In the genomic region with DNA sequence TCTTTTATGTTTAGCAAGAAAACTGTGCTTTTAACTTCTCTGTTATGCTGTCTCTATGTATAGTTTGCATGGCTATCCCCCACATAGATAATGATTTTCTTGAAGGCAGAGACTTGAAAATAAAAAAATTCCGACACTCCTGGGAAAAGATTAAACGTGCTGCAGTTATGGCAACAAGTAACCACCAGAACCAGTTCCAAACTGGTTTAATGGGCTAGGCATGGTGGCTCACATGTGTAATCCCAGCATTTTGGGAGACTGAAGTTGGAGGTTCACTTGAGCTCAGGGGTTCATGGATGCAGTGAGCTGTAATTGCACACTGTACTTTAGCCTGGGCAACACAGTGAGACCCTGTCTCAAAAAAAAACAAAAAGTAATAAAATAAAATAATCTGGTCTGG, we compare ENCODE assay signal across 19 cellular contexts. TPM values are rescaled to one million over a fixed set of nuclear protein-coding genes. Genes with fewer than 3 reads are reported as not detected.
DNase-seq lines count a peak whose midpoint lies in the region; ATAC-seq and TF ChIP-seq lines count a peak whose summit lies in the region.
"Had no signal": no experiment of that assay in that cellular context is flagged by ENCODE, and none has a peak within 500 bp of the region (broad histone marks: within the 10 kb centered on the region; RNA-seq: fewer than 3 reads in every experiment).

No MANE protein-coding gene starts in this region.

- no peaks in the 10 kb centered on the region for H3K4me1 Mint-ChIP-seq in T-helper 17 cell
- H3K4me1 Mint-ChIP-seq: CD4-positive, CD25-positive, alpha-beta regulatory T cell had no signal

- TF ChIP-seq CTCF in LNCaP clone FGC (IDR thresholded peaks at IDR 0.05; ENCODE audit: control insufficient read depth, extremely low read depth, insufficient read depth) (no peak), GM20000 (IDR thresholded peaks at IDR 0.05; ENCODE audit: extremely low read depth, missing control alignments) (no peak)

- peaks cover 2% of the 10 kb centered on the region for H3K36me3 Mint-ChIP-seq in T-helper 17 cell (ENCODE audit: low read depth)
- H3K36me3 Mint-ChIP-seq: CD4-positive, CD25-positive, alpha-beta regulatory T cell; CD8-positive, alpha-beta T cell had no signal

- H3K27ac ChIP-seq in substantia nigra (ENCODE audit: low read depth, low read length, poor library complexity, severe bottlenecking): no peak overlapping the region

- H3K4me3 ChIP-seq in LNCaP clone FGC (ENCODE audit: low read depth, low read length): no peak overlapping the region
- H3K4me3 ChIP-seq: GM12878, HAP-1 had no signal

- ATAC-seq in T-helper 17 cell: no peak
- peak; percentile 89 for ATAC-seq in esophagus mucosa
- ATAC-seq in GM21723 (IDR thresholded peaks at IDR 0.05; ENCODE audit: unreplicated experiment): no peak
- ATAC-seq: CD8-positive, alpha-beta T cell; GM12878 had no signal

- DNase-seq in LNCaP clone FGC (ENCODE audit: low read depth) (peak; percentile 64), T-helper 17 cell (no peak), DMS53 (lab: John Stamatoyannopoulos, UW) (no peak), GM20000 (ENCODE audit: low spot score) (no peak), substantia nigra (lab: John Stamatoyannopoulos, UW) (no peak)
- DNase-seq: C1 segment of cervical spinal cord; Caco-2; CD4-positive, CD25-positive, alpha-beta regulatory T cell; CD8-positive, alpha-beta T cell; DMS153; DMS79; EL; GDM1; GOT3; HFFc6 had no signal

- peaks cover 24% of the 10 kb centered on the region for H3K27me3 Mint-ChIP-seq in T-helper 17 cell

- H3K9me3 ChIP-seq in T-helper 17 cell (ENCODE audit: control insufficient read depth, low read length, poor library complexity, severe bottlenecking): no peaks in the 10 kb centered on the region

- H3K27ac Mint-ChIP-seq in T-helper 17 cell: peak overlapping the region; percentile 4
- H3K27ac Mint-ChIP-seq: CD4-positive, CD25-positive, alpha-beta regulatory T cell; CD8-positive, alpha-beta T cell; HFFc6 had no signal

- no peak overlapping the region for H3K4me3 Mint-ChIP-seq in T-helper 17 cell
- H3K4me3 Mint-ChIP-seq: CD4-positive, CD25-positive, alpha-beta regulatory T cell; CD8-positive, alpha-beta T cell; HFFc6 had no signal

RNA-seq across cellular contexts. Expression of gene CAPRIN2, which starts 15.1 kb away (rescaled TPM):
- total RNA-seq in T-helper 17 cell (10 to 100 TPM; 19.1 to 28.5 TPM), esophagus mucosa (6.6 TPM)
